20 cellular contexts compared by ENCODE assay signal in the genomic region with DNA sequence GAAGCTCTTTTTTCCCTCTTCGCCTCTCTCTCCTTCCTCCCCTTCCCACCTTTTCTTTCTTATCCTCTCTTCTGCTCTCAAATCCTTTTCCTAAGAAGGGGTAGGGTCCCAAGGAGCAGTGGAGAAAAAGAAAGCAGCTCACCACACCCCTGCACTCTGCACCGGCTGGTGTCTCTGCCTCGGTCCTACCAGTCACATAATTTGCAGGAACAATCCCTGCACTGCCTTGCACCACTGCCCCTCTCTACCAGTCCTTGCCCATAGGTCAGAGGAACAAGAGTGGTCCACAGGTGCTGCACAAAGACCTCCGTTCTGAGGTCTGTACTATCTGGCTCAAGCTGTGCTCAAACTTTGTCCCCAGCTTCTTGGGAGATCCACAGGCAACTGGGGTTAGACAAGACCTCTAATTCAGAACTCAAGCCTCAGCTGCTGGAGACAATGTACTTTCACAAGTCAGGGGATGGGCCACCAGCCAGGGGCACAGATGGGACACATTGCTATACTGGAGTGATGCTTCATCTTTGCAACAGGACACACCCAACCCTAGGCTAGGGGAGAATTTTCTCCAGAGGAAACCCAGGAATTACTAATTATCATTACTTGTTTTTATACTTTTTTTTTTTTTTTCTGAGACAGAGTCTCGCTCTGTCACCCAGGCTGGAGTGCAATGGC.
A peak's percentile ranks its signal among the peaks of the same experiment; 100 is the strongest.
DNase-seq lines count a peak whose midpoint lies in the region; ATAC-seq and TF ChIP-seq lines count a peak whose summit lies in the region.
"Had no signal": no experiment of that assay in that cellular context is flagged by ENCODE, and none has a peak within 500 bp of the region (broad histone marks: within the 10 kb centered on the region; RNA-seq: fewer than 3 reads in every experiment).

No MANE protein-coding gene starts in this region.

- TF ChIP-seq EP300 in ovary (IDR thresholded peaks at IDR 0.05) = no peak

- H3K36me3 ChIP-seq in right atrium auricular region (no peaks in the 10 kb centered on the region), heart left ventricle (no peaks in the 10 kb centered on the region), ovary (no peaks in the 10 kb centered on the region)

- no peak overlapping the region for H3K27ac ChIP-seq in right atrium auricular region
- H3K27ac ChIP-seq in heart left ventricle = no peak overlapping the region
- no peak overlapping the region for H3K27ac ChIP-seq in ovary
- H3K27ac ChIP-seq: PC-9 had no signal

- no peak for TF ChIP-seq CTCF in right atrium auricular region (IDR thresholded peaks at IDR 0.05)
- no peak for TF ChIP-seq CTCF in heart left ventricle (IDR thresholded peaks at IDR 0.05)
- TF ChIP-seq CTCF in ovary (IDR thresholded peaks at IDR 0.05) = no peak

- peak; percentile 55 for DNase-seq in right atrium auricular region (ENCODE audit: low spot score)
- DNase-seq in heart left ventricle = no peak
- peak; percentile 12 for DNase-seq in islet precursor cell
- no peak for DNase-seq in sciatic nerve (ENCODE audit: low spot score)
- DNase-seq in amygdala (lab: John Stamatoyannopoulos, UW) = no peak
- no peak for DNase-seq in ovary
- DNase-seq in SHP77 (lab: John Stamatoyannopoulos, UW) = no peak
- DNase-seq: CD4-positive, CD25-positive, alpha-beta regulatory T cell; EL; GOT3; HCEC 1CT; NCI-H1105; NCI-H146; NCI-H2029; NCI-H2227 treated with DMSO at 0.1 percent for 48 hours; NCI-H510A treated with DMSO at 0.1 percent for 48 hours; NCI-H748 treated with DMSO at 0.1 percent for 48 hours; PC-9; RPMI8226; SHP77 treated with DMSO at 0.1 percent for 48 hours had no signal

- H3K9me3 ChIP-seq in right atrium auricular region (peaks cover 0 to 2% of the 10 kb centered on the region in 2 donors), heart left ventricle (peaks cover 0 to under 1% (median 0%) of the 10 kb centered on the region in 12 donors), ovary (no peaks in the 10 kb centered on the region)

- no peak for ATAC-seq in heart left ventricle
- ATAC-seq in sciatic nerve = peak; percentile 78

- no peak overlapping the region for H3K4me3 ChIP-seq in right atrium auricular region
- H3K4me3 ChIP-seq in heart left ventricle = no peak overlapping the region
- no peak overlapping the region for H3K4me3 ChIP-seq in ovary
- H3K4me3 ChIP-seq: PC-9 had no signal

- H3K4me1 ChIP-seq in right atrium auricular region (no peaks in the 10 kb centered on the region), heart left ventricle (peaks cover 0 to 9% (median 4%) of the 10 kb centered on the region in 12 donors), ovary (ENCODE audit: insufficient read depth) (no peaks in the 10 kb centered on the region)

- WGBS in heart left ventricle, 4 donors = 60 to 77% (median 71%) methylated on average over 5 of the region's 5 CpGs
- WGBS in ovary, 3 donors = 74 to 84% (median 80%) methylated on average over 5 of the region's 5 CpGs

- no peak for TF ChIP-seq POLR2A in heart left ventricle (IDR thresholded peaks at IDR 0.05)
- no peak for TF ChIP-seq POLR2A in ovary (IDR thresholded peaks at IDR 0.05)

- intact Hi-C loops in heart left ventricle (cut with DNase I) (loop anchor here (5.0 to 10.0 kb wide), 9 partner anchors 175 to 1553 kb away; no protein-coding TSS in a partner anchor), sciatic nerve (cut with DNase I) (no loop called here), ovary (cut with DNase I) (loop anchor here (5.0 to 10.0 kb wide), 4 partner anchors 675 to 1538 kb away; no protein-coding TSS in a partner anchor)

- H3K27me3 ChIP-seq in right atrium auricular region (no peaks in the 10 kb centered on the region), heart left ventricle (peaks cover 0 to 28% (median 8%) of the 10 kb centered on the region in 9 donors), ovary (no peaks in the 10 kb centered on the region)

Comparison
In these comparisons a context has a peak if more than half of its experiments do, and no peak if none do; other contexts are left out.
1. DNase-seq: peak in right atrium auricular region (single experiment) and islet precursor cell (single experiment); none in heart left ventricle (0 of 5), sciatic nerve (single experiment), amygdala (0 of 56), ovary (0 of 5) and SHP77 (0 of 2).